8 cellular contexts compared by ENCODE assay signal in the genomic region with DNA sequence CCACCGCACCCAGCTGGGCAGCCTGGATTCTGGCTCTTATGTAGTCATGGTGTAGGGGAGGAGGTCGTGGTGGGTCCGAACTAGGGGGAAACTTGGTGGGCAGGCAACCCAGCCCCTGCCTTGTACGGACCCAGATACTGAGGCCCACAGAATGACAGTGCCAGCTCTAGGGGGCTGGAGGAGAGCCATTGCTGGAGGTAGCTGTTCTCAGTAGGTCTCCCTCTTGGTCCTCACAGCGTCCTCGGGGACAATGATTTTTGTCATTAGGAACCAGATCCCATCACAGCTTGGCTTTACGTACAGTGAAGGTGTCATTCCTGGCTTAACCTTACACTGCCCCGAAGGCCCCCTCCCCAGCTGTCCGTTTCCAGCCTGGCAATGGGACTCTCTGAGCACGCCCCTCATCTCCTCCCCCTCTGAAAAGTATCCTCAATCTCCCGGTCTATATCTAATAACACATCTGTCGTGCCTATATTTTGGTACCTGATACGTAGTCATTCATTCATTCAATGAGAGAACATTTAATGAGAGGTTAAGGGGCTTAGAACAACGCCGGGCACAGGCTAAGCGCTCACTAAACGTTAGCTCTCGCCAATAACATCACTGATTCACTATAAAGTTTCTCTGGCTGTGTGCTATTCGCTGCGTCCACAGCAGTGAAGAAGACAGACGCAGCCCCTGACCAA. TPM values are rescaled to one million over a fixed set of nuclear protein-coding genes. Genes with fewer than 3 reads are reported as not detected.
DNase-seq lines count a peak whose midpoint lies in the region; ATAC-seq and TF ChIP-seq lines count a peak whose summit lies in the region.

No MANE protein-coding gene starts in this region.

- peak overlapping the region; percentile 80 to 96 (median 92) for H3K27ac Mint-ChIP-seq in CD4-positive, alpha-beta memory T cell

- H3K27me3 Mint-ChIP-seq in CD4-positive, alpha-beta memory T cell = no peaks in the 10 kb centered on the region

- DNase-seq in CD4-positive, alpha-beta memory T cell = no peak
- DNase-seq in MM.1S (no peak), osteoblast (ENCODE audit: insufficient read length, low spot score, missing footprints) (no peak), cerebellar nuclear complex (lab: John Stamatoyannopoulos, UW) (no peak), GM19238 (ENCODE audit: insufficient read length, low spot score) (no peak), left colon (no peak)

- no peak overlapping the region for H3K4me3 ChIP-seq in CD4-positive, alpha-beta memory T cell (ENCODE audit: low read length in 2 of 2)
- H3K4me3 ChIP-seq in MM.1S (ENCODE audit: low read length) = no peak overlapping the region
- peak overlapping the region; percentile 18 for H3K4me3 ChIP-seq in ectodermal cell (ENCODE audit: insufficient read depth, low read depth, low read length)
- H3K4me3 ChIP-seq in osteoblast (ENCODE audit: insufficient read depth, low read length) = peak overlapping the region; percentile 97

- H3K27me3 ChIP-seq in CD4-positive, alpha-beta memory T cell (ENCODE audit: insufficient read depth, low read length) = no peaks in the 10 kb centered on the region
- H3K27me3 ChIP-seq in MM.1S (replicated peaks; ENCODE audit: insufficient read depth, low read length) (no peaks in the 10 kb centered on the region), ectodermal cell (ENCODE audit: control insufficient read depth, insufficient read depth, low read length, poor library complexity, severe bottlenecking) (peaks cover 20% of the 10 kb centered on the region), osteoblast (ENCODE audit: insufficient read depth, low read length) (no peaks in the 10 kb centered on the region)

- H3K36me3 Mint-ChIP-seq in CD4-positive, alpha-beta memory T cell = peaks cover 4 to 7% of the 10 kb centered on the region in 2 donors

- H3K79me2 ChIP-seq in MM.1S (ENCODE audit: low read length) (peaks cover 41% of the 10 kb centered on the region), osteoblast (ENCODE audit: insufficient read depth, low read length) (peaks cover 47% of the 10 kb centered on the region)

- H3F3A ChIP-seq in MM.1S (ENCODE audit: insufficient read depth, low read length) = no peaks in the 10 kb centered on the region

- H3K36me3 ChIP-seq in CD4-positive, alpha-beta memory T cell (ENCODE audit: insufficient read depth, low read length) = no peaks in the 10 kb centered on the region
- no peaks in the 10 kb centered on the region for H3K36me3 ChIP-seq in MM.1S (replicated peaks; ENCODE audit: insufficient read depth, low read length)
- no peaks in the 10 kb centered on the region for H3K36me3 ChIP-seq in ectodermal cell (ENCODE audit: control insufficient read depth, insufficient read depth, low read length)
- H3K36me3 ChIP-seq in osteoblast (ENCODE audit: insufficient read depth, low read length) = peaks cover 13% of the 10 kb centered on the region

- H3K9me3 ChIP-seq in CD4-positive, alpha-beta memory T cell (ENCODE audit: control insufficient read depth in 1 of 2, low read length in 2 of 2) = no peaks in the 10 kb centered on the region
- H3K9me3 ChIP-seq in MM.1S (replicated peaks; ENCODE audit: insufficient read depth, low read length) (no peaks in the 10 kb centered on the region), ectodermal cell (ENCODE audit: control insufficient read depth, low read length) (no peaks in the 10 kb centered on the region), osteoblast (ENCODE audit: low read depth, low read length) (no peaks in the 10 kb centered on the region)

- H2AFZ ChIP-seq in MM.1S (ENCODE audit: low read length) (no peak overlapping the region), osteoblast (ENCODE audit: low read length) (peak overlapping the region; percentile 88)

- no peak for ATAC-seq in esophagus mucosa
- no peak for ATAC-seq in left colon

- H3K4me1 Mint-ChIP-seq in CD4-positive, alpha-beta memory T cell = peaks cover 23 to 56% (median 39%) of the 10 kb centered on the region in 4 donors

- TF ChIP-seq CTCF in MM.1S (IDR thresholded peaks at IDR 0.05; ENCODE audit: low read length) (no peak), osteoblast (IDR thresholded peaks at IDR 0.05; ENCODE audit: extremely low read depth, low read depth, low read length) (no peak)

- peak overlapping the region; percentile 38 for H3K27ac ChIP-seq in CD4-positive, alpha-beta memory T cell (ENCODE audit: low read depth, low read length)
- H3K27ac ChIP-seq in MM.1S (ENCODE audit: low read length) = no peak overlapping the region
- no peak overlapping the region for H3K27ac ChIP-seq in ectodermal cell (ENCODE audit: insufficient read depth, low read depth, low read length, poor library complexity, severe bottlenecking)
- H3K27ac ChIP-seq in osteoblast (ENCODE audit: low read depth, low read length) = no peak overlapping the region

- CTCF ChIA-PET in CD4-positive, alpha-beta memory T cell (lab: Charles Lee; ENCODE audit: partially characterized antibody) = interaction anchor here (2.0 to 7.2 kb wide), 3 partner anchors 15 to 351 kb away, joined by 5 to 77 read pairs (median 6); no protein-coding TSS in a partner anchor

- peak overlapping the region in 7 of 8 donors; percentile 26 to 68 (median 64) for H3K4me3 Mint-ChIP-seq in CD4-positive, alpha-beta memory T cell

- intact Hi-C loops in CD4-positive, alpha-beta memory T cell (cut with micrococcal nuclease) = loop anchor here (1.0 to 5.0 kb wide), 6 partner anchors 15 to 554 kb away; a partner anchor contains a TSS
- intact Hi-C loops in left colon (cut with DNase I, micrococcal nuclease) = no loop called here

- H3K9me2 ChIP-seq in MM.1S (replicated peaks; ENCODE audit: insufficient read depth, low read length) = no peaks in the 10 kb centered on the region

- WGBS in ectodermal cell, 2 experiments = 75 to 76% methylated on average over 21 of the region's 21 CpGs

- H4K20me1 ChIP-seq in MM.1S (ENCODE audit: insufficient read depth, low read length) (no peaks in the 10 kb centered on the region), osteoblast (ENCODE audit: insufficient read depth, low read length) (peaks cover 18% of the 10 kb centered on the region)

- H3K9me3 Mint-ChIP-seq in CD4-positive, alpha-beta memory T cell = peaks cover 0 to 2% (median 0%) of the 10 kb centered on the region in 8 donors

- H3K4me2 ChIP-seq in MM.1S (ENCODE audit: low read depth, low read length) (peak overlapping the region; percentile 62), osteoblast (ENCODE audit: insufficient read depth, low read length) (peak overlapping the region; percentile 89)

- no peak overlapping the region for H3K9ac ChIP-seq in MM.1S (ENCODE audit: low read length)

- H3K4me1 ChIP-seq in CD4-positive, alpha-beta memory T cell (ENCODE audit: insufficient read depth, low read length) = peaks cover 46% of the 10 kb centered on the region
- H3K4me1 ChIP-seq in MM.1S (ENCODE audit: low read length) (no peaks in the 10 kb centered on the region), ectodermal cell (ENCODE audit: control insufficient read depth, insufficient read depth, low read length) (peaks cover 10% of the 10 kb centered on the region), osteoblast (ENCODE audit: insufficient read depth, low read length) (peaks cover 33% of the 10 kb centered on the region)

- POLR2A ChIA-PET in CD4-positive, alpha-beta memory T cell (lab: Charles Lee; ENCODE audit: partially characterized antibody) = interaction anchor here (0.9 to 5.1 kb wide), 5 partner anchors 15 to 258 kb away, joined by 3 to 32 read pairs (median 4); no protein-coding TSS in a partner anchor

RNA-seq across cellular contexts. Expression of a gene that starts 0.6 kb away (rescaled TPM):
- total RNA-seq in CD4-positive, alpha-beta memory T cell = 100 to 1,000 TPM; 314 to 318 TPM
- polyA plus RNA-seq in CD4-positive, alpha-beta memory T cell = 10 to 100 TPM; 19.6 to 60.8 TPM
- 207 TPM for polyA plus RNA-seq in ectodermal cell (2013, experiment 1 of 4)
- 256 TPM for polyA plus RNA-seq in ectodermal cell (2013, experiment 2 of 4)
- 201 TPM for polyA plus RNA-seq in ectodermal cell (2013, experiment 3 of 4)
- 245 TPM for polyA plus RNA-seq in ectodermal cell (2013, experiment 4 of 4)
- total RNA-seq in osteoblast (332 and 340 TPM in 2 replicates), esophagus mucosa (250 TPM), left colon (100 to 1,000 TPM; 370 to 424 TPM)

Comparison
In these comparisons a context has a peak if more than half of its experiments do, and no peak if none do; other contexts are left out.
1. H3K4me3 ChIP-seq: peak in ectodermal cell (single experiment) and osteoblast (single experiment); none in CD4-positive, alpha-beta memory T cell (0 of 2) and MM.1S (single experiment).